ENCODE assay signal across 14 cellular contexts in genomic region chr13:112343591-112343990, GRCh38. TPM values are rescaled to one million over a fixed set of nuclear protein-coding genes. Genes with fewer than 3 reads are reported as not detected.
A peak's percentile ranks its signal among the peaks of the same experiment; 100 is the strongest.
DNase-seq lines count a peak whose midpoint lies in the region; ATAC-seq and TF ChIP-seq lines count a peak whose summit lies in the region.
"Had no signal": no experiment of that assay in that cellular context is flagged by ENCODE, and none has a peak within 500 bp of the region (broad histone marks: within the 10 kb centered on the region; RNA-seq: fewer than 3 reads in every experiment).

No MANE protein-coding gene starts in this region.

- H3K4me1 ChIP-seq in spleen (no peaks in the 10 kb centered on the region), Caco-2 (no peaks in the 10 kb centered on the region)

- H3K36me3 ChIP-seq in spleen: no peaks in the 10 kb centered on the region
- no peaks in the 10 kb centered on the region for H3K36me3 ChIP-seq in Caco-2 (ENCODE audit: control insufficient read depth, insufficient read depth, low read length)
- H3K36me3 ChIP-seq: BLaER1 treated with 17β-estradiol and CSF1 and Interleukin-3, amounts not matched to agents 10 nM and 100 nM had no signal

- DNase-seq in stimulated activated naive CD8-positive, alpha-beta T cell treated with anti-CD3 and anti-CD28 coated beads, Interleukin-15, amount 100 ng/mL, for 72 hours: no peak
- DNase-seq in stimulated activated naive CD8-positive, alpha-beta T cell treated with anti-CD3 and anti-CD28 coated beads, Interleukin-15, Interleukin-2, amounts not matched to agents 100 U/mL and 50 U/mL, for 24 hours: no peak
- DNase-seq in mesenteric fat pad (ENCODE audit: low spot score) (peak; percentile 43), spleen (peak; percentile 43), NCI-H2081 (lab: John Stamatoyannopoulos, UW) (no peak), Caco-2 (no peak)
- DNase-seq in activated CD4-positive, alpha-beta memory T cell treated with anti-CD3 and anti-CD28 coated beads, Interleukin-2, amount 10 ng/mL, durations not matched to agents 7 days and 5 days: no peak
- DNase-seq: 8988T; Calu3; CD4-positive, CD25-positive, alpha-beta regulatory T cell; DMS 273 treated with DMSO at 0.1 percent for 48 hours had no signal

- TF ChIP-seq CTCF in spleen (IDR thresholded peaks at IDR 0.05 in 8 of 11, conservative IDR thresholded peaks at IDR 0.05 in 3 of 11): no peak
- TF ChIP-seq CTCF in Caco-2 (IDR thresholded peaks at IDR 0.05; ENCODE audit: insufficient read depth in 1 of 2, low read depth in 1 of 2, low read length in 1 of 2, severe bottlenecking in 1 of 2, unreplicated experiment in 1 of 2): no peak

- peaks cover 53% of the 10 kb centered on the region for H3K27me3 Mint-ChIP-seq in stimulated activated naive CD8-positive, alpha-beta T cell treated with anti-CD3 and anti-CD28 coated beads, Interleukin-15, amount 100 ng/mL, for 72 hours
- H3K27me3 Mint-ChIP-seq in Caco-2 (ENCODE audit: insufficient read depth, unreplicated experiment): peaks cover 40% of the 10 kb centered on the region
- peaks cover 34% of the 10 kb centered on the region for H3K27me3 Mint-ChIP-seq in activated CD4-positive, alpha-beta memory T cell treated with anti-CD3 and anti-CD28 coated beads, Interleukin-2, amount 10 ng/mL, durations not matched to agents 7 days and 5 days

- no peak for TF ChIP-seq POLR2A in spleen (IDR thresholded peaks at IDR 0.05)

- CTCF ChIA-PET in Caco-2 (lab: Charles Lee): no interaction called here
- CTCF ChIA-PET in activated CD4-positive, alpha-beta memory T cell treated with anti-CD3 and anti-CD28 coated beads, Interleukin-2, amount 10 ng/mL, durations not matched to agents 7 days and 5 days (lab: Charles Lee): no interaction called here

- intact Hi-C loops in spleen (cut with DNase I; ENCODE audit: low total_unique reads) (no loop called here), Caco-2 (cut with micrococcal nuclease; ENCODE audit: unreplicated experiment) (loop anchor here (10.0 kb wide), 1 partner anchor 261 kb away; no protein-coding TSS in a partner anchor)

- peaks cover 10% of the 10 kb centered on the region for H3K4me1 Mint-ChIP-seq in stimulated activated naive CD8-positive, alpha-beta T cell treated with anti-CD3 and anti-CD28 coated beads, Interleukin-15, amount 100 ng/mL, for 72 hours
- no peaks in the 10 kb centered on the region for H3K4me1 Mint-ChIP-seq in Caco-2 (ENCODE audit: low read depth, unreplicated experiment)
- H3K4me1 Mint-ChIP-seq in activated CD4-positive, alpha-beta memory T cell treated with anti-CD3 and anti-CD28 coated beads, Interleukin-2, amount 10 ng/mL, durations not matched to agents 7 days and 5 days: no peaks in the 10 kb centered on the region

- H3K4me3 ChIP-seq in spleen (no peak overlapping the region), Caco-2 (ENCODE audit: low read depth, low read length) (no peak overlapping the region)
- H3K4me3 ChIP-seq: BLaER1 treated with 17β-estradiol and CSF1 and Interleukin-3, amounts not matched to agents 10 nM and 100 nM had no signal

- no peak overlapping the region for H3K27ac ChIP-seq in spleen
- H3K27ac ChIP-seq: BLaER1 treated with 17β-estradiol and CSF1 and Interleukin-3, amounts not matched to agents 10 nM and 100 nM; HL-60 had no signal

- peaks cover 0 to 10% of the 10 kb centered on the region in 2 donors for H3K9me3 Mint-ChIP-seq in stimulated activated naive CD8-positive, alpha-beta T cell treated with anti-CD3 and anti-CD28 coated beads, Interleukin-15, amount 100 ng/mL, for 72 hours
- H3K9me3 Mint-ChIP-seq in Caco-2 (ENCODE audit: unreplicated experiment): no peaks in the 10 kb centered on the region
- no peaks in the 10 kb centered on the region for H3K9me3 Mint-ChIP-seq in activated CD4-positive, alpha-beta memory T cell treated with anti-CD3 and anti-CD28 coated beads, Interleukin-2, amount 10 ng/mL, durations not matched to agents 7 days and 5 days

- 82 to 87% (median 84%) methylated on average over 21 to 25 of the region's 25 CpGs for WGBS in spleen, 5 donors

- no peaks in the 10 kb centered on the region for H3K36me3 Mint-ChIP-seq in Caco-2 (ENCODE audit: insufficient read depth, unreplicated experiment)
- no peaks in the 10 kb centered on the region for H3K36me3 Mint-ChIP-seq in activated CD4-positive, alpha-beta memory T cell treated with anti-CD3 and anti-CD28 coated beads, Interleukin-2, amount 10 ng/mL, durations not matched to agents 7 days and 5 days (ENCODE audit: low read depth)
- H3K36me3 Mint-ChIP-seq: CD4-positive, CD25-positive, alpha-beta regulatory T cell had no signal

- no peak overlapping the region for H3K4me3 Mint-ChIP-seq in stimulated activated naive CD8-positive, alpha-beta T cell treated with anti-CD3 and anti-CD28 coated beads, Interleukin-15, amount 100 ng/mL, for 72 hours
- H3K4me3 Mint-ChIP-seq in Caco-2 (ENCODE audit: unreplicated experiment): no peak overlapping the region
- H3K4me3 Mint-ChIP-seq in activated CD4-positive, alpha-beta memory T cell treated with anti-CD3 and anti-CD28 coated beads, Interleukin-2, amount 10 ng/mL, durations not matched to agents 7 days and 5 days: no peak overlapping the region
- H3K4me3 Mint-ChIP-seq: CD4-positive, CD25-positive, alpha-beta regulatory T cell had no signal

- POLR2A ChIA-PET in Caco-2 (lab: Charles Lee): no interaction called here
- POLR2A ChIA-PET in activated CD4-positive, alpha-beta memory T cell treated with anti-CD3 and anti-CD28 coated beads, Interleukin-2, amount 10 ng/mL, durations not matched to agents 7 days and 5 days (lab: Charles Lee): no interaction called here

- H3K27me3 ChIP-seq in spleen (replicated peaks in 1 of 7) (peaks cover 0 to 67% (median 20%) of the 10 kb centered on the region in 7 donors), Caco-2 (replicated peaks; ENCODE audit: control insufficient read depth, insufficient read depth, low read length) (peaks cover 5% of the 10 kb centered on the region)

- H3K9me3 ChIP-seq in spleen (peaks cover 0 to 3% (median 0%) of the 10 kb centered on the region in 8 donors), Caco-2 (no peaks in the 10 kb centered on the region)

- no peak overlapping the region for H3K27ac Mint-ChIP-seq in stimulated activated naive CD8-positive, alpha-beta T cell treated with anti-CD3 and anti-CD28 coated beads, Interleukin-15, amount 100 ng/mL, for 72 hours
- no peak overlapping the region for H3K27ac Mint-ChIP-seq in Caco-2 (ENCODE audit: unreplicated experiment)
- no peak overlapping the region for H3K27ac Mint-ChIP-seq in activated CD4-positive, alpha-beta memory T cell treated with anti-CD3 and anti-CD28 coated beads, Interleukin-2, amount 10 ng/mL, durations not matched to agents 7 days and 5 days
- H3K27ac Mint-ChIP-seq: CD4-positive, CD25-positive, alpha-beta regulatory T cell had no signal

- peak; percentile 6 for ATAC-seq in stimulated activated naive CD8-positive, alpha-beta T cell treated with anti-CD3 and anti-CD28 coated beads, Interleukin-15, amount 100 ng/mL, for 72 hours
- ATAC-seq in stimulated activated naive CD8-positive, alpha-beta T cell treated with anti-CD3 and anti-CD28 coated beads, Interleukin-15, Interleukin-2, amounts not matched to agents 100 U/mL and 50 U/mL, for 24 hours: no peak

- BruUV-seq in Caco-2 (replicated peaks; lab: Mats Ljungman, UMichigan): no TSS peak

RNA-seq across cellular contexts. Expression of gene SPACA7, which starts 32.6 kb away (rescaled TPM):
- total RNA-seq in mesenteric fat pad (not detected), spleen (not detected), Caco-2 (2022) (not detected in 2 replicates)
- polyA plus RNA-seq in spleen: not detected
- not detected for total RNA-seq in activated CD4-positive, alpha-beta memory T cell treated with anti-CD3 and anti-CD28 coated beads, Interleukin-2, amount 10 ng/mL, durations not matched to agents 7 days and 5 days
- total RNA-seq: Calu3; CD4-positive, CD25-positive, alpha-beta regulatory T cell; Daoy had no signal
- polyA plus RNA-seq: CD4-positive, CD25-positive, alpha-beta regulatory T cell had no signal

Comparison
In these comparisons a context has a peak if more than half of its experiments do, and no peak if none do; other contexts are left out.
1. DNase-seq: peak in mesenteric fat pad (single experiment) and spleen (single experiment); none in stimulated activated naive CD8-positive, alpha-beta T cell treated with anti-CD3 and anti-CD28 coated beads, Interleukin-15, amount 100 ng/mL, for 72 hours (0 of 2), stimulated activated naive CD8-positive, alpha-beta T cell treated with anti-CD3 and anti-CD28 coated beads, Interleukin-15, Interleukin-2, amounts not matched to agents 100 U/mL and 50 U/mL, for 24 hours (single experiment), NCI-H2081 (0 of 2), Caco-2 (0 of 2) and activated CD4-positive, alpha-beta memory T cell treated with anti-CD3 and anti-CD28 coated beads, Interleukin-2, amount 10 ng/mL, durations not matched to agents 7 days and 5 days (single experiment).